ENCODE assay signal across 1 cellular context in genomic region chr6:157368359-157369049, GRCh38.
TF ChIP-seq lines count a peak whose summit lies in the region.

No MANE protein-coding gene starts in this region.

TF ChIP-seq in GM12878, 131 proteins besides CTCF, POLR2A, EP300 and RAD21 (continued from another document):
- TF ChIP-seq ZSCAN29 (IDR thresholded peaks at IDR 0.05) (no peak), NR2C1 (IDR thresholded peaks at IDR 0.05) (no peak), BACH1 (IDR thresholded peaks at IDR 0.05; ENCODE audit: borderline replicate concordance) (no peak), POLR2AphosphoS2 (IDR thresholded peaks at IDR 0.05; ENCODE audit: low read depth, low read length) (no peak), SPI1 (IDR thresholded peaks at IDR 0.05; ENCODE audit: borderline replicate concordance, insufficient read depth, low read depth, low read length) (no peak), PRDM15 (CRISPR knock-in tag; IDR thresholded peaks at IDR 0.05) (no peak), PBX3 (IDR thresholded peaks at IDR 0.05; ENCODE audit: insufficient replicate concordance, low read depth, low read length) (no peak), HDAC2 (IDR thresholded peaks at IDR 0.05) (no peak), USF1 (IDR thresholded peaks at IDR 0.05; ENCODE audit: borderline replicate concordance, extremely low read length, insufficient read depth, low read depth, low read length) (no peak), ZBTB11 (CRISPR knock-in tag; IDR thresholded peaks at IDR 0.05) (no peak)
